ENCODE assay signal across 8 cellular contexts in the genomic region with DNA sequence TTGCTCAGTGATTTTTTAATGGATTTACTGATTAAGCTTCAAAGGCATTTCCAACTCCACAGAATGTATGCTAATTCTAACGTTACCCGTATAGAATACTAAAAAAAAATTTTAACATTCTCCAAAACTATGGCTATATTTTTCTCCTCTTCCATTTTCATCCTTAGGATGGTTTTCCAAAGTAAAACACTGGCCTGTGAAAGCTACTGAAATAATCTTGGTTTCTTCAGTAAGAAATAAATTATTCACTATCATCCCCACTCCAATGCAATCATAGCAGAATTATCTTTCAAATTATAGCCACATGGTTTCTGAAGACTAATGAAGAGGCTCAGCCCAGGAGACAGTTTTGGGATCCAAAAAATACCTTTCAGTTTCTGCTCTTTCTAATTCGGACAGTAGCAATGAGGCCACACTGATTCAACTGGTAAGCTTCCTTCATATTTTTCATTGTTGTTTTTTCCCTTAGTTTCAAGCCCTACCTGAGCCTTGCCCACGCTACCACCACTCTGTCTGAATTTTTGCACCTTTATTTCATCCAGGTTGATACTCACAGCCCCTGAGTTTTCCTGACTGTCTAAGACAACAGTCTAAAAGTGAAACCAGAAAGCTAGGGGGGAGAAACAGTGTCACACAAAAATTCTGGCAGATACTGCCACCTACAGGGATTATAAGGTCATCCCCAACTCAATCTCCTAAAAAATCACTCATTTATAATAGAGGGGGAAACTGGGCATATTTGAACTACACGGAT.
DNase-seq lines count a peak whose midpoint lies in the region; ATAC-seq and TF ChIP-seq lines count a peak whose summit lies in the region.

No MANE protein-coding gene starts in this region.

- H3K4me1 ChIP-seq in mucosa of stomach (ENCODE audit: control insufficient read depth, insufficient read depth, low read length), result no peaks in the 10 kb centered on the region

- no peaks in the 10 kb centered on the region for H3K9me3 ChIP-seq in mucosa of stomach (ENCODE audit: control insufficient read depth, low read length)

- H3K27ac Mint-ChIP-seq in endothelial cell (ENCODE audit: unreplicated experiment), result no peak overlapping the region

- peak overlapping the region; percentile 5 for H3K4me3 ChIP-seq in mucosa of stomach (ENCODE audit: low read length)

- TF ChIP-seq CTCF in endothelial cell (IDR thresholded peaks at IDR 0.05; ENCODE audit: unreplicated experiment), result peak; percentile 73

- DNase-seq in AG20443 (ENCODE audit: low spot score) (peak; percentile 46), NAMALWA (ENCODE audit: low spot score) (peak; percentile 79), SK-MEL-5 (ENCODE audit: low read depth, low spot score) (peak; percentile 86), endothelial cell (ENCODE audit: low spot score) (peak; percentile 7)
- DNase-seq in stimulated activated CD4-positive, alpha-beta T cell treated with anti-CD3 and anti-CD28 coated beads, Interleukin-4, amount 100 ng/mL, for 4 hours, result no peak

- H3K9me3 Mint-ChIP-seq in endothelial cell (ENCODE audit: unreplicated experiment), result no peaks in the 10 kb centered on the region

- in situ Hi-C loops in SK-MEL-5 (cut with HindIII; ENCODE audit: low pct_unique_long_range_greater_than_20kb, low sequenced_read_pairs), result no loop called here

- ATAC-seq in GM18498 (IDR thresholded peaks at IDR 0.05; ENCODE audit: unreplicated experiment) (peak; percentile 98), HG02759 (IDR thresholded peaks at IDR 0.05; ENCODE audit: unreplicated experiment) (peak; percentile 97)

- no peaks in the 10 kb centered on the region for H3K27me3 ChIP-seq in mucosa of stomach (ENCODE audit: control insufficient read depth, insufficient read depth, low read length)

- peaks cover 3% of the 10 kb centered on the region for H3K4me1 Mint-ChIP-seq in endothelial cell (ENCODE audit: unreplicated experiment)

- no peaks in the 10 kb centered on the region for H3K27me3 Mint-ChIP-seq in endothelial cell (ENCODE audit: unreplicated experiment)

- no peaks in the 10 kb centered on the region for H3K36me3 ChIP-seq in mucosa of stomach (ENCODE audit: control insufficient read depth, insufficient read depth, low read length)

- no peaks in the 10 kb centered on the region for H3K36me3 Mint-ChIP-seq in endothelial cell (ENCODE audit: low read depth, unreplicated experiment)

- no peak overlapping the region for H3K4me3 Mint-ChIP-seq in endothelial cell (ENCODE audit: unreplicated experiment)

- peak overlapping the region; percentile 10 for H3K9ac ChIP-seq in mucosa of stomach (ENCODE audit: low read length)

Comparison
In these comparisons a context has a peak if more than half of its experiments do, and no peak if none do; other contexts are left out.
1. DNase-seq: peak in AG20443 (single experiment), NAMALWA (single experiment), SK-MEL-5 (single experiment) and endothelial cell (single experiment); none in stimulated activated CD4-positive, alpha-beta T cell treated with anti-CD3 and anti-CD28 coated beads, Interleukin-4, amount 100 ng/mL, for 4 hours (0 of 2).